26 cellular contexts compared by ENCODE assay signal in genomic region chr2:10876963-10877362, GRCh38. TPM values are rescaled to one million over a fixed set of nuclear protein-coding genes. Genes with fewer than 3 reads are reported as not detected.
"Had no signal": no experiment of that assay in that cellular context is flagged by ENCODE, and none has a peak within 500 bp of the region (broad histone marks: within the 10 kb centered on the region; RNA-seq: fewer than 3 reads in every experiment).

No MANE protein-coding gene starts in this region.

- ATAC-seq: activated CD8-positive, alpha-beta T cell treated with anti-CD3 and anti-CD28 coated beads for 36 hours; activated T-cell treated with anti-CD3 and anti-CD28 coated beads, Interleukin-2, amount 50 U/mL, for 4 hours; activated T-helper 17 cell treated with anti-CD3 and anti-CD28 coated beads, Interleukin-2, amount 50 U/mL, for 72 hours; left ventricle myocardium superior; stimulated activated naive B cell treated with anti-CD40 and anti-IgM and Interleukin-4, amounts not matched to agents 10 μg/mL and 1 μg/mL and 100 μg/mL, for 72 hours had no signal

- H3K9me3 ChIP-seq: ovary, thyroid gland had no signal

- H3K27me3 ChIP-seq: brain microvascular endothelial cell, heart left ventricle, ovary, sigmoid colon, thyroid gland had no signal

- H3K36me3 ChIP-seq: brain microvascular endothelial cell, esophagus muscularis mucosa, ovary, sigmoid colon, stomach, thyroid gland had no signal

- H3K4me3 ChIP-seq: esophagus muscularis mucosa, heart left ventricle, ovary, sigmoid colon, smooth muscle cell, stomach, thyroid gland had no signal

- H3K4me1 ChIP-seq: foreskin keratinocyte, sigmoid colon, stomach, thyroid gland had no signal

- DNase-seq: activated B cell treated with CpG ODN at 0.5 μM for 24 hours; activated CD4-positive, alpha-beta T cell treated with anti-CD3 and anti-CD28 coated beads, Interleukin-2, amount 50 U/mL, for 1 hour; activated CD8-positive, alpha-beta T cell treated with anti-CD3 and anti-CD28 coated beads for 36 hours; activated gamma-delta T cell treated with Interleukin-2 at 50 U/mL for 16 hours; activated naive CD4-positive, alpha-beta T cell treated with anti-CD3 and anti-CD28 coated beads, Interleukin-2, amount 50 U/mL, for 16 hours; activated T-cell treated with anti-CD3 and anti-CD28 coated beads, Interleukin-2, amount 50 U/mL, for 4 hours; amniotic stem cell; brain microvascular endothelial cell; foreskin keratinocyte; heart left ventricle; kidney glomerular epithelial cell; left ventricle myocardium superior; naive thymus-derived CD4-positive, alpha-beta T cell; ovary; sigmoid colon; stimulated activated CD4-positive, alpha-beta T cell treated with anti-CD3 and anti-CD28 coated beads, Interleukin-15, amount 100 ng/mL, for 24 hours; stimulated activated CD4-positive, alpha-beta T cell treated with anti-CD3 and anti-CD28 coated beads, Interleukin-2, amount 100 ng/mL, for 24 hours; stimulated activated naive B cell treated with anti-CD40 and anti-IgM and Interleukin-4, amounts not matched to agents 10 μg/mL and 1 μg/mL and 100 μg/mL, for 72 hours; stomach; T-helper 1 cell; thyroid gland had no signal

- H3K27ac ChIP-seq: brain microvascular endothelial cell, esophagus muscularis mucosa, foreskin keratinocyte, ovary, sigmoid colon, stomach, thyroid gland had no signal

RNA-seq across cellular contexts. Expression of gene KCNF1, which starts 34.8 kb away (rescaled TPM):
- total RNA-seq: activated B cell treated with CpG ODN at 0.5 μM for 24 hours; activated CD8-positive, alpha-beta T cell treated with anti-CD3 and anti-CD28 coated beads for 36 hours; activated T-cell treated with anti-CD3 and anti-CD28 coated beads, Interleukin-2, amount 50 U/mL, for 4 hours; activated T-helper 17 cell treated with anti-CD3 and anti-CD28 coated beads, Interleukin-2, amount 50 U/mL, for 72 hours; chondrocyte; naive thymus-derived CD4-positive, alpha-beta T cell; renal cortical epithelial cell; smooth muscle cell; thyroid gland had no signal
- polyA plus RNA-seq: naive thymus-derived CD4-positive, alpha-beta T cell had no signal
